Comparison of ENCODE assay signal across 1 cellular context in the genomic region with DNA sequence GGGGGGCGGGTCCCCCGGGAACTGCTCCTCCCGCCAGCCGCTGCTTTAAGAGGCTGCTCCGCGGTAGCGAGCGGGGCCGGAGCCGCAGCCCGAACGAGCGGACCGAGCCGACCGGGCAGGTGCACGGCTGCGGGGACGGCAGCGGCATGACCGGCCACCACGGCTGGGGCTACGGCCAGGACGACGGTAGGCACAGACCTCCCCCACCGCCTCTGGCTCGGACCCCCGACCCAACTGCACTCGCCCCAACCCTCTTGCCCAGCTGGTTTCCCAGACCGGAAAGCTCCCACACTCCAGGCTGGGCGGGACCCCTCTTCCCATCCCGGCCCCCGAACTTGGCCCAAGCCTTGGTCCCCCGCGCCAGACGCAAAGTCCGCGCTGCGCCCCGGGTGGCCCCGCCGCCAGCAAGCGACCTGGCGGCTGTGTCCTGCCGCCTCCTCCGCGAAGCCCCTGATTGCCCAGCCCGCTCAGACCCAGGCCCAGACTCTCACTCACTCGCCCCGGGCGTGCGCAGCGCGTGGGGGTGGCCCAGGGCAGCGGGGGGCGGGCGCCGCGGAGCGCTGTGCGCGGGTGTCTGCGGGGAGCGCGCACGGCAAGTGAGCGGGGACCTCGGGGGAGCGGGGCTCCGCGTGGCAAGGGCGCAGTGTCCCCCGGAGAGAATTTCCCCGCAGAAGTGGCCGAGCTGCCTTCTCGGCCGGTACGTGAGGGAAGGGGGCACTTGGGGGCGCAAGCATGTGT.
TF ChIP-seq lines count a peak whose summit lies in the region.

Gene CA7, plus strand, starts transcription at position 73 of the 738 bp plus-strand sequence. Its CDS starts 74 bp downstream, at position 147.

TF ChIP-seq in HepG2, 621 proteins besides CTCF, POLR2A, EP300 and RAD21 (continued from another document and continues in another):
- TF ChIP-seq, protein P1, sequence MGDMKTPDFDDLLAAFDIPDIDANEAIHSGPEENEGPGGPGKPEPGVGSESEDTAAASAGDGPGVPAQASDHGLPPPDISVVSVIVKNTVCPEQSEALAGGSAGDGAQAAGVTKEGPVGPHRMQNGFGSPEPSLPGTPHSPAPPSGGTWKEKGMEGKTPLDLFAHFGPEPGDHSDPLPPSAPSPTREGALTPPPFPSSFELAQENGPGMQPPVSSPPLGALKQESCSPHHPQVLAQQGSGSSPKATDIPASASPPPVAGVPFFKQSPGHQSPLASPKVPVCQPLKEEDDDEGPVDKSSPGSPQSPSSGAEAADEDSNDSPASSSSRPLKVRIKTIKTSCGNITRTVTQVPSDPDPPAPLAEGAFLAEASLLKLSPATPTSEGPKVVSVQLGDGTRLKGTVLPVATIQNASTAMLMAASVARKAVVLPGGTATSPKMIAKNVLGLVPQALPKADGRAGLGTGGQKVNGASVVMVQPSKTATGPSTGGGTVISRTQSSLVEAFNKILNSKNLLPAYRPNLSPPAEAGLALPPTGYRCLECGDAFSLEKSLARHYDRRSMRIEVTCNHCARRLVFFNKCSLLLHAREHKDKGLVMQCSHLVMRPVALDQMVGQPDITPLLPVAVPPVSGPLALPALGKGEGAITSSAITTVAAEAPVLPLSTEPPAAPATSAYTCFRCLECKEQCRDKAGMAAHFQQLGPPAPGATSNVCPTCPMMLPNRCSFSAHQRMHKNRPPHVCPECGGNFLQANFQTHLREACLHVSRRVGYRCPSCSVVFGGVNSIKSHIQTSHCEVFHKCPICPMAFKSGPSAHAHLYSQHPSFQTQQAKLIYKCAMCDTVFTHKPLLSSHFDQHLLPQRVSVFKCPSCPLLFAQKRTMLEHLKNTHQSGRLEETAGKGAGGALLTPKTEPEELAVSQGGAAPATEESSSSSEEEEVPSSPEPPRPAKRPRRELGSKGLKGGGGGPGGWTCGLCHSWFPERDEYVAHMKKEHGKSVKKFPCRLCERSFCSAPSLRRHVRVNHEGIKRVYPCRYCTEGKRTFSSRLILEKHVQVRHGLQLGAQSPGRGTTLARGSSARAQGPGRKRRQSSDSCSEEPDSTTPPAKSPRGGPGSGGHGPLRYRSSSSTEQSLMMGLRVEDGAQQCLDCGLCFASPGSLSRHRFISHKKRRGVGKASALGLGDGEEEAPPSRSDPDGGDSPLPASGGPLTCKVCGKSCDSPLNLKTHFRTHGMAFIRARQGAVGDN (CRISPR knock-in tag; IDR thresholded peaks at IDR 0.05) = peak; percentile 60; the same call in 1 of the 2 replicates
- TF ChIP-seq ZFY (CRISPR knock-in tag; IDR thresholded peaks at IDR 0.05) = peak; percentile 35; the same call in 1 of the 2 replicates
- no peak for TF ChIP-seq MYC (CRISPR knock-in tag; IDR thresholded peaks at IDR 0.05; ENCODE audit: borderline replicate concordance)
- TF ChIP-seq ZNF768 (CRISPR knock-in tag; IDR thresholded peaks at IDR 0.05) = peak; percentile 11; the same call in 1 of the 2 replicates
- peak; percentile 61; the same call in 1 of the 2 replicates for TF ChIP-seq ZNF83 (CRISPR knock-in tag; IDR thresholded peaks at IDR 0.05; ENCODE audit: borderline replicate concordance)
- no peak for TF ChIP-seq NFE2 (CRISPR knock-in tag; IDR thresholded peaks at IDR 0.05)
- no peak for TF ChIP-seq PCBP2 (optimal IDR thresholded peaks at IDR 0.05; ENCODE audit: low read depth, low read length, poor library complexity, severe bottlenecking)
- 0 out of 2 replicates have a peak, but pooled peaks have one; percentile 33 for TF ChIP-seq ZNF776 (CRISPR knock-in tag; IDR thresholded peaks at IDR 0.05)
- TF ChIP-seq ZNF251 (CRISPR knock-in tag; IDR thresholded peaks at IDR 0.05) = no peak
- no peak for TF ChIP-seq ZNF318 (CRISPR knock-in tag; IDR thresholded peaks at IDR 0.05)
- TF ChIP-seq ZFX (CRISPR knock-in tag; IDR thresholded peaks at IDR 0.05; ENCODE audit: low read depth) = 0 out of 2 replicates have a peak, but pooled peaks have one; percentile 22
- TF ChIP-seq SMAD1 (CRISPR knock-in tag; IDR thresholded peaks at IDR 0.05; ENCODE audit: borderline replicate concordance, low read depth) = no peak
- TF ChIP-seq, protein P2, sequence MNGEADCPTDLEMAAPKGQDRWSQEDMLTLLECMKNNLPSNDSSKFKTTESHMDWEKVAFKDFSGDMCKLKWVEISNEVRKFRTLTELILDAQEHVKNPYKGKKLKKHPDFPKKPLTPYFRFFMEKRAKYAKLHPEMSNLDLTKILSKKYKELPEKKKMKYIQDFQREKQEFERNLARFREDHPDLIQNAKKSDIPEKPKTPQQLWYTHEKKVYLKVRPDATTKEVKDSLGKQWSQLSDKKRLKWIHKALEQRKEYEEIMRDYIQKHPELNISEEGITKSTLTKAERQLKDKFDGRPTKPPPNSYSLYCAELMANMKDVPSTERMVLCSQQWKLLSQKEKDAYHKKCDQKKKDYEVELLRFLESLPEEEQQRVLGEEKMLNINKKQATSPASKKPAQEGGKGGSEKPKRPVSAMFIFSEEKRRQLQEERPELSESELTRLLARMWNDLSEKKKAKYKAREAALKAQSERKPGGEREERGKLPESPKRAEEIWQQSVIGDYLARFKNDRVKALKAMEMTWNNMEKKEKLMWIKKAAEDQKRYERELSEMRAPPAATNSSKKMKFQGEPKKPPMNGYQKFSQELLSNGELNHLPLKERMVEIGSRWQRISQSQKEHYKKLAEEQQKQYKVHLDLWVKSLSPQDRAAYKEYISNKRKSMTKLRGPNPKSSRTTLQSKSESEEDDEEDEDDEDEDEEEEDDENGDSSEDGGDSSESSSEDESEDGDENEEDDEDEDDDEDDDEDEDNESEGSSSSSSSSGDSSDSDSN (CRISPR knock-in tag; IDR thresholded peaks at IDR 0.05) = peak; percentile 83
- TF ChIP-seq ZNF800 (CRISPR knock-in tag; IDR thresholded peaks at IDR 0.05) = peak; percentile 88
- peak; percentile 37; the same call in 1 of the 2 replicates for TF ChIP-seq YEATS4 (CRISPR knock-in tag; IDR thresholded peaks at IDR 0.05; ENCODE audit: borderline replicate concordance)
- TF ChIP-seq FOXP4 (CRISPR knock-in tag; IDR thresholded peaks at IDR 0.05) = 0 out of 2 replicates have a peak, but pooled peaks have one; percentile 11
- TF ChIP-seq SALL2 (CRISPR knock-in tag; IDR thresholded peaks at IDR 0.05) = 0 out of 2 replicates have a peak, but pooled peaks have one; percentile 32
- no peak for TF ChIP-seq TRIM24 (CRISPR knock-in tag; IDR thresholded peaks at IDR 0.05)
- TF ChIP-seq GZF1 (CRISPR knock-in tag; IDR thresholded peaks at IDR 0.05) = 0 out of 2 replicates have a peak, but pooled peaks have one; percentile 28
- TF ChIP-seq, protein P3, sequence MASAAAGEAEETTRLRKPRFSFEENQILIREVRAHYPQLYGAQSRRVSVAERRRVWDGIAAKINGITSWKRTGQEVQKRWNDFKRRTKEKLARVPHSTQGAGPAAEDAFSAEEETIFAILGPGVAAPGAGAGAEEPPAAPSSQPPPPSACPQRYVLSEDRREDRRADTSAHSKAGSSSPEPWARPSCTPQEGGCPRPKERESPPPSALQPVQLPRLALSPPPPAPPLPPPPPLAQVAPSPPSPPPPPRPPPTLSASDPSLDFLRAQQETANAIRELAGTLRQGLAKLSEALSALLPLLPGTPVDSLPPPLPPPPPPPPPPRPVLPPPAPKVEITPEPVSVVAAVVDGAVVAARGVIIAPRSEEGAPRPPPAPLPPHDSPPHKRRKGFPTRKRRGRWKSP (CRISPR knock-in tag; IDR thresholded peaks at IDR 0.05) = peak; percentile 89
- peak; percentile 49; the same call in 1 of the 2 replicates for TF ChIP-seq KLF15 (CRISPR knock-in tag; IDR thresholded peaks at IDR 0.05; ENCODE audit: borderline replicate concordance)
- TF ChIP-seq RFXAP (CRISPR knock-in tag; IDR thresholded peaks at IDR 0.05; ENCODE audit: borderline replicate concordance) = no peak
- TF ChIP-seq ZC3H13 (CRISPR knock-in tag; IDR thresholded peaks at IDR 0.05) = no peak
- peak; percentile 65; the same call in 1 of the 2 replicates for TF ChIP-seq ZBTB10 (CRISPR knock-in tag; IDR thresholded peaks at IDR 0.05; ENCODE audit: borderline replicate concordance)
- TF ChIP-seq ZNF878 (CRISPR knock-in tag; IDR thresholded peaks at IDR 0.05) = no peak
- TF ChIP-seq NRL (CRISPR knock-in tag; IDR thresholded peaks at IDR 0.05; ENCODE audit: borderline replicate concordance) = no peak
